Comparison of ENCODE assay signal across 8 cellular contexts in the genomic region with DNA sequence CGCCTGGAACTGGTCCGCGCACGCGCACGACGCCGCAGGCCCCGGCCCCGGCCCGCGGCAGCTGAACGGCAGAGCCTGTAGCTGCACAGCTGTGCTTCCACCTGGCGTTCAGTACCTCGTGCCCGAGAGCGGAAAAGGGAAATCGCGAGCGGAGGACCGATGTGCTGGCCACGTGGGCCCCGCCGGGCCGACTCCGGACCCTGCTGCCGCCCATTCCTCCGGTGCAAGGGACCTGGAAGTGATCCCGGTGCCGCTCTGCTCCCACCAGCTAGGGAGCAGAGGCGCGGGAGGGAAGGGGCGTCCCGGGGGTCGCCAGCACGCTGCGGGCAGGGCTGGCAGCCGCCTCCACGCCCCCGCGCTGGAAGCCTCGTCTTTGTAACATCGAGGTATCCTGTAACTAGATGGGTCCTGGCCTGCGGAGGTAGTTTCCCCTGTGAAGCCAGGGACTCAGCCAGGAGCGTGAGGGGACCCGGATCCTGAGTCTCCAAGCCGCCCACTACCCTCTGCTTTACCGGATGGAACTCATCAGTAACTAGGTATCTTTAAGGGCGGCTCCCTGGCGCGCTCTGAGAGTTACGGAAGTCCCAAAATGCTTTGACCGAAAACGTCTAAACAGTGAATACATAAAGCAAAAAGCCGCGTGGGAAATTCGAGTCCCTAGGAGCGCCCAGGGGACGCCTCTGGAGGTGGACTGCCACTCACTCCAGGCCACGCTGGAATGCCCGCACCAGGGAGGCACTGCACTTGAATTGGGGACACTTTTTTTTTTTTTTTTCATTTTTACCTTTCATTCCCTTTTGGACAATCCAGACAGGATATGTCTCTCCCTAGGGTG. TPM values are rescaled to one million over a fixed set of nuclear protein-coding genes. Genes with fewer than 3 reads are reported as not detected.
DNase-seq lines count a peak whose midpoint lies in the region; ATAC-seq and TF ChIP-seq lines count a peak whose summit lies in the region.

No MANE protein-coding gene starts in this region.

- peak overlapping the region; percentile 87 for H3K27ac Mint-ChIP-seq in CD4-positive, alpha-beta T cell
- H3K27ac Mint-ChIP-seq in nephron progenitor cell, result peak overlapping the region; percentile 61
- H3K27ac Mint-ChIP-seq in stimulated activated naive CD8-positive, alpha-beta T cell treated with anti-CD3 and anti-CD28 coated beads, Interleukin-15, Interleukin-2, amounts not matched to agents 100 ng/mL and 50 ng/mL, for 24 hours, result peak overlapping the region; percentile 85

- no peaks in the 10 kb centered on the region for H3K9me3 Mint-ChIP-seq in CD4-positive, alpha-beta T cell
- H3K9me3 Mint-ChIP-seq in nephron progenitor cell, result no peaks in the 10 kb centered on the region
- H3K9me3 Mint-ChIP-seq in stimulated activated naive CD8-positive, alpha-beta T cell treated with anti-CD3 and anti-CD28 coated beads, Interleukin-15, Interleukin-2, amounts not matched to agents 100 ng/mL and 50 ng/mL, for 24 hours, result no peaks in the 10 kb centered on the region

- no peaks in the 10 kb centered on the region for H3K9me3 ChIP-seq in CD4-positive, alpha-beta T cell (ENCODE audit: control insufficient read depth, low read length)

- intact Hi-C loops in CD4-positive, alpha-beta T cell (cut with DNase I, micrococcal nuclease), result loop anchor here (1.0 to 10.0 kb wide), 9 partner anchors 44 to 1027 kb away; a partner anchor contains a TSS

- peak overlapping the region; percentile 86 for H3K27ac ChIP-seq in CD4-positive, alpha-beta T cell (ENCODE audit: low read depth, low read length)

- no peaks in the 10 kb centered on the region for H3K27me3 Mint-ChIP-seq in CD4-positive, alpha-beta T cell
- H3K27me3 Mint-ChIP-seq in nephron progenitor cell (ENCODE audit: low read depth, poor library complexity), result no peaks in the 10 kb centered on the region
- H3K27me3 Mint-ChIP-seq in stimulated activated naive CD8-positive, alpha-beta T cell treated with anti-CD3 and anti-CD28 coated beads, Interleukin-15, Interleukin-2, amounts not matched to agents 100 ng/mL and 50 ng/mL, for 24 hours, result no peaks in the 10 kb centered on the region

- peak in 9 of 10 experiments; percentile 40 to 96 (median 93) for DNase-seq in CD4-positive, alpha-beta T cell
- DNase-seq in NOMO-1 (lab: John Stamatoyannopoulos, UW; ENCODE audit: unreplicated experiment in 2 of 2) (peak; percentile 95 to 100), nephron progenitor cell (peak; percentile 93)
- peak; percentile 76 to 93 (median 85) for DNase-seq in activated CD8-positive, alpha-beta memory T cell treated with anti-CD3 and anti-CD28 coated beads for 48 hours (ENCODE audit: low read depth in 2 of 3, low spot score in 2 of 3)

- no peak for TF ChIP-seq CTCF in CD4-positive, alpha-beta T cell (IDR thresholded peaks at IDR 0.05)
- TF ChIP-seq CTCF in nephron progenitor cell (IDR thresholded peaks at IDR 0.05), result no peak

- H3K4me3 Mint-ChIP-seq in CD4-positive, alpha-beta T cell, result peak overlapping the region; percentile 86
- H3K4me3 Mint-ChIP-seq in nephron progenitor cell, result peak overlapping the region; percentile 81
- H3K4me3 Mint-ChIP-seq in stimulated activated naive CD8-positive, alpha-beta T cell treated with anti-CD3 and anti-CD28 coated beads, Interleukin-15, Interleukin-2, amounts not matched to agents 100 ng/mL and 50 ng/mL, for 24 hours, result peak overlapping the region; percentile 85

- H3K36me3 Mint-ChIP-seq in CD4-positive, alpha-beta T cell (ENCODE audit: low read depth), result peaks cover 18% of the 10 kb centered on the region
- H3K36me3 Mint-ChIP-seq in nephron progenitor cell (ENCODE audit: low read depth), result peaks cover 11% of the 10 kb centered on the region
- H3K36me3 Mint-ChIP-seq in stimulated activated naive CD8-positive, alpha-beta T cell treated with anti-CD3 and anti-CD28 coated beads, Interleukin-15, Interleukin-2, amounts not matched to agents 100 ng/mL and 50 ng/mL, for 24 hours (ENCODE audit: low read depth), result peaks cover 29% of the 10 kb centered on the region

- peak; percentile 67 for ATAC-seq in CD4-positive, alpha-beta T cell (ENCODE audit: poor library complexity)
- ATAC-seq in GM19463 (IDR thresholded peaks at IDR 0.05; ENCODE audit: unreplicated experiment), result peak; percentile 52
- ATAC-seq in HG03571 (IDR thresholded peaks at IDR 0.05; ENCODE audit: unreplicated experiment), result peak; percentile 55
- ATAC-seq in esophagus mucosa, result peak; percentile 76

- no peaks in the 10 kb centered on the region for H3K27me3 ChIP-seq in CD4-positive, alpha-beta T cell (ENCODE audit: control insufficient read depth, insufficient read depth, low read length)

- POLR2A ChIA-PET in CD4-positive, alpha-beta T cell (lab: Charles Lee), result interaction anchor here (0.7 to 3.0 kb wide), 26 partner anchors 12 to 1025 kb away, joined by 3 to 74 read pairs (median 5); a partner anchor contains a TSS

- CTCF ChIA-PET in CD4-positive, alpha-beta T cell (lab: Charles Lee), result interaction anchor here (0.5 to 5.6 kb wide), 7 partner anchors 14 to 465 kb away, joined by 3 to 34 read pairs (median 6); no protein-coding TSS in a partner anchor

- peaks cover 50% of the 10 kb centered on the region for H3K4me1 Mint-ChIP-seq in CD4-positive, alpha-beta T cell (ENCODE audit: low read depth)
- H3K4me1 Mint-ChIP-seq in nephron progenitor cell, result peaks cover 53% of the 10 kb centered on the region
- peaks cover 50% of the 10 kb centered on the region for H3K4me1 Mint-ChIP-seq in stimulated activated naive CD8-positive, alpha-beta T cell treated with anti-CD3 and anti-CD28 coated beads, Interleukin-15, Interleukin-2, amounts not matched to agents 100 ng/mL and 50 ng/mL, for 24 hours (ENCODE audit: low read depth)

RNA-seq across cellular contexts. Expression of a gene that starts 0.7 kb away (rescaled TPM):
- total RNA-seq in CD4-positive, alpha-beta T cell, result 100 to 1,000 TPM; 162 to 164 TPM
- 21.6 TPM for total RNA-seq in esophagus mucosa

Comparison
In these comparisons a context has a peak if more than half of its experiments do, and no peak if none do; other contexts are left out.
1. Peak in every context shown above with its lines: DNase-seq, ATAC-seq and H3K27ac ChIP-seq.